14 cellular contexts compared by ENCODE assay signal in the genomic region with DNA sequence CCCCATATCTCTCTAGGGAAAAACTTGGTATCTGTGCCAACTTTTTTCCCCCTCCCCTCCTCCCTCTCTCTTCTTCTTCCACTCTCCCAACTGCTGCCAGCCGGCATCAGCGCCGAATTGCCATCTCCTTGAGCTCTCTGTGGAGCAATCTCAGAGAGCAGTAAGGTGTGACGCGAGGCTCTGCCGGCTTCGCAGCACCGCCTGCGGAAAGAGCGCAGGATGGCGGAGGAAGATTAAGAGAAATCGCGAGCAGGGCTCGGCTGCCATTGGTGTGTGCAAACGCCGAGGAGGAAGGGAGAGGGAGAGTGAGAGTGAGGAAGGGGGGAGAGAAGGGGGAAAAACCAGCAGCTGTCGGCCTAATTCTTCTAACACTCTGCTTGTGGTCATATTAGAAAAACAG. TPM values are rescaled to one million over a fixed set of nuclear protein-coding genes. Genes with fewer than 3 reads are reported as not detected.
A peak's percentile ranks its signal among the peaks of the same experiment; 100 is the strongest.
DNase-seq lines count a peak whose midpoint lies in the region; ATAC-seq, FAIRE-seq and TF ChIP-seq lines count a peak whose summit lies in the region.
"Had no signal": no experiment of that assay in that cellular context is flagged by ENCODE, and none has a peak within 500 bp of the region (broad histone marks: within the 10 kb centered on the region; RNA-seq: fewer than 3 reads in every experiment).

No MANE protein-coding gene starts in this region.

- DNase-seq in H9, result peak; percentile 79
- peak; percentile 17 for DNase-seq in NCI-H510A (lab: John Stamatoyannopoulos, UW)
- peak; percentile 62 for DNase-seq in putamen (ENCODE audit: low spot score)
- no peak for DNase-seq in urothelium cell line (ENCODE audit: low spot score)
- no peak for DNase-seq in stimulated activated CD4-positive, alpha-beta T cell treated with anti-CD3 and anti-CD28 coated beads, Interleukin-15, amount 100 ng/mL, for 24 hours
- DNase-seq in transverse colon, result no peak
- DNase-seq: activated naive CD8-positive, alpha-beta T cell treated with anti-CD3 and anti-CD28 coated beads, Interleukin-2, amount 50 U/mL, for 24 hours; effector memory CD8-positive, alpha-beta T cell; HFFc6; PC-9; spleen had no signal

- no peak for TF ChIP-seq CTCF in H9 (conservative IDR thresholded peaks at IDR 0.05)
- no peak for TF ChIP-seq CTCF in transverse colon (IDR thresholded peaks at IDR 0.05)

- no peaks in the 10 kb centered on the region for H3K79me2 ChIP-seq in H9 (ENCODE audit: insufficient read depth, low read length)

- TF ChIP-seq EP300 in transverse colon (IDR thresholded peaks at IDR 0.05; ENCODE audit: low read depth), result no peak

- H3K4me3 Mint-ChIP-seq in H9, result peak overlapping the region in 1 of 2 experiments; percentile 71; a peak in 2 of 5 replicates
- H3K4me3 Mint-ChIP-seq: activated naive CD8-positive, alpha-beta T cell treated with anti-CD3 and anti-CD28 coated beads, Interleukin-2, amount 50 U/mL, for 24 hours; effector memory CD8-positive, alpha-beta T cell; HFFc6 had no signal

- peaks cover 2% of the 10 kb centered on the region for H3K27me3 Mint-ChIP-seq in H9 (ENCODE audit: low read depth)
- H3K27me3 Mint-ChIP-seq: activated naive CD8-positive, alpha-beta T cell treated with anti-CD3 and anti-CD28 coated beads, Interleukin-2, amount 50 U/mL, for 24 hours; effector memory CD8-positive, alpha-beta T cell had no signal

- H4K8ac ChIP-seq in H9 (replicated peaks; ENCODE audit: insufficient read length, low read depth, low read length), result no peak overlapping the region

- no peak overlapping the region; the same call in 1 of the 2 replicates for H3K4ac ChIP-seq in H9 (ENCODE audit: low read depth, low read length)

- peak overlapping the region; percentile 54 for H3T11ph ChIP-seq in H9 (ENCODE audit: low read length)

- H3K4me1 ChIP-seq in H9 (ENCODE audit: insufficient read depth, low read length), result peaks cover 6% of the 10 kb centered on the region; the same call in 1 of the 2 replicates
- peaks cover 4% of the 10 kb centered on the region for H3K4me1 ChIP-seq in endocrine pancreas (ENCODE audit: control insufficient read depth, insufficient read depth, low read length)
- no peaks in the 10 kb centered on the region for H3K4me1 ChIP-seq in transverse colon
- H3K4me1 ChIP-seq: spleen had no signal

- no peak overlapping the region for H4K5ac ChIP-seq in H9 (ENCODE audit: insufficient read length, low read depth, low read length)

- peak overlapping the region; percentile 37 for H3K18ac ChIP-seq in H9 (ENCODE audit: insufficient read length, low read depth, low read length)

- in situ Hi-C loops in transverse colon (cut with MboI; ENCODE audit: low pct_ligation_motif_present in 1 of 4, low pct_unique_long_range_greater_than_20kb in 1 of 4, low sequenced_read_pairs in 3 of 4), result no loop called here

- no peak overlapping the region for H2AFZ ChIP-seq in H9 (ENCODE audit: low read length)
- H2AFZ ChIP-seq: PC-9 had no signal

- H2BK120ac ChIP-seq in H9 (ENCODE audit: low read depth, low read length, poor library complexity, severe bottlenecking), result peak overlapping the region; percentile 52

- no peak overlapping the region for H2BK15ac ChIP-seq in H9 (ENCODE audit: low read depth, low read length)

- no peak for ATAC-seq in GM19351 (IDR thresholded peaks at IDR 0.05; ENCODE audit: unreplicated experiment)
- ATAC-seq: activated naive CD8-positive, alpha-beta T cell treated with anti-CD3 and anti-CD28 coated beads, Interleukin-2, amount 50 U/mL, for 24 hours; effector memory CD8-positive, alpha-beta T cell had no signal

- H3K14ac ChIP-seq in H9 (ENCODE audit: insufficient read depth, low read length), result peak overlapping the region; percentile 27; the same call in 1 of the 2 replicates

- H4K20me1 ChIP-seq in H9 (ENCODE audit: control insufficient read depth, insufficient read depth, insufficient read length), result no peaks in the 10 kb centered on the region

- no CpG with 5 or more reads among the region's 17 CpGs for WGBS in H9 (ENCODE audit: extremely low coverage, insufficient read length, low lambda C conversion rate)
- WGBS in transverse colon (ENCODE audit: low coverage in 1 of 2), 2 donors, result 58% methylated on average over 17 of the region's 17 CpGs; no CpG with 5 or more reads in 1 of the 2 donors

- no peak for TF ChIP-seq POLR2A in transverse colon (IDR thresholded peaks at IDR 0.05)

- H3K9ac ChIP-seq in H9 (ENCODE audit: extremely low read depth, insufficient read length, low read length) (no peak overlapping the region), endocrine pancreas (ENCODE audit: control insufficient read depth, insufficient read depth, low read length) (peak overlapping the region; percentile 7)

- H3K27ac ChIP-seq in H9 (ENCODE audit: insufficient read length, low read depth, low read length) (no peak overlapping the region), transverse colon (no peak overlapping the region)
- H3K27ac ChIP-seq: PC-9, spleen had no signal

- H2BK5ac ChIP-seq in H9 (ENCODE audit: insufficient read length, low read length), result no peak overlapping the region

- H3K23ac ChIP-seq in H9 (ENCODE audit: insufficient read length, low read depth, low read length), result no peak overlapping the region

- intact Hi-C loops in transverse colon (cut with DNase I; ENCODE audit: low total_unique reads), result no loop called here

- no peaks in the 10 kb centered on the region for H3K36me3 ChIP-seq in endocrine pancreas (ENCODE audit: control insufficient read depth, insufficient read depth, low read length)
- peaks cover 0 to 9% (median 0%) of the 10 kb centered on the region in 4 donors for H3K36me3 ChIP-seq in transverse colon

- H3K79me1 ChIP-seq in H9 (ENCODE audit: insufficient read depth, low read depth, low read length, poor library complexity, severe bottlenecking), result no peaks in the 10 kb centered on the region

- peaks cover 14 to 25% of the 10 kb centered on the region in 2 experiments for H3K4me1 Mint-ChIP-seq in H9
- H3K4me1 Mint-ChIP-seq: activated naive CD8-positive, alpha-beta T cell treated with anti-CD3 and anti-CD28 coated beads, Interleukin-2, amount 50 U/mL, for 24 hours had no signal

- no peaks in the 10 kb centered on the region for H3K9me3 Mint-ChIP-seq in H9
- H3K9me3 Mint-ChIP-seq: activated naive CD8-positive, alpha-beta T cell treated with anti-CD3 and anti-CD28 coated beads, Interleukin-2, amount 50 U/mL, for 24 hours; effector memory CD8-positive, alpha-beta T cell; HFFc6 had no signal

- H3K36me3 Mint-ChIP-seq in H9 (ENCODE audit: insufficient read depth in 1 of 3, low read depth in 3 of 3), result peaks cover 0 to 11% (median 2%) of the 10 kb centered on the region in 3 experiments; a peak in 3 of 7 replicates

- H3K4me2 ChIP-seq in H9 (ENCODE audit: insufficient read depth, insufficient read length, low read length), result peak overlapping the region; percentile 25
- H3K4me2 ChIP-seq: PC-9 had no signal

- H2AK5ac ChIP-seq in H9 (ENCODE audit: insufficient read length, low read length), result no peak overlapping the region

- no peaks in the 10 kb centered on the region for H3K23me2 ChIP-seq in H9 (ENCODE audit: insufficient read length, low read depth, low read length, poor library complexity, severe bottlenecking)

- no peak for FAIRE-seq in urothelium cell line (lab: Jason Lieb, UNC)

- H3K4me3 ChIP-seq in endocrine pancreas (ENCODE audit: control insufficient read depth, insufficient read depth, low read length) (no peak overlapping the region), transverse colon (no peak overlapping the region)
- H3K4me3 ChIP-seq: PC-9, spleen had no signal

- no peaks in the 10 kb centered on the region for H3K9me3 ChIP-seq in H9 (ENCODE audit: control insufficient read depth, low read depth, low read length)
- H3K9me3 ChIP-seq in endocrine pancreas (ENCODE audit: control insufficient read depth, low read length), result no peaks in the 10 kb centered on the region
- no peaks in the 10 kb centered on the region for H3K9me3 ChIP-seq in transverse colon
- H3K9me3 ChIP-seq: spleen had no signal

- H3K27ac Mint-ChIP-seq in H9, result peak overlapping the region in 2 of 3 experiments; percentile 66 to 98; a peak in 4 of 7 replicates
- H3K27ac Mint-ChIP-seq: activated naive CD8-positive, alpha-beta T cell treated with anti-CD3 and anti-CD28 coated beads, Interleukin-2, amount 50 U/mL, for 24 hours; effector memory CD8-positive, alpha-beta T cell had no signal

- peak overlapping the region; percentile 16 for H2BK12ac ChIP-seq in H9 (ENCODE audit: insufficient read length, low read depth, low read length)

- no peak overlapping the region for H3K56ac ChIP-seq in H9 (ENCODE audit: insufficient read length, low read depth, low read length)

- H2BK20ac ChIP-seq in H9 (ENCODE audit: low read depth, low read length, poor library complexity, severe bottlenecking), result peak overlapping the region; percentile 99

- H3K27me3 ChIP-seq in H9 (ENCODE audit: insufficient read depth, low read length), result no peaks in the 10 kb centered on the region
- no peaks in the 10 kb centered on the region for H3K27me3 ChIP-seq in endocrine pancreas (ENCODE audit: control insufficient read depth, insufficient read depth, low read length)
- H3K27me3 ChIP-seq in transverse colon, result no peaks in the 10 kb centered on the region
- H3K27me3 ChIP-seq: spleen had no signal

- H4K91ac ChIP-seq in H9 (ENCODE audit: insufficient read length, low read depth, low read length), result no peak overlapping the region

RNA-seq across cellular contexts. Expression of a gene that starts 44.2 kb away (rescaled TPM):
- not detected in 2 replicates for total RNA-seq in H9 (2021)
- not detected for total RNA-seq in transverse colon
- total RNA-seq: HFFc6; PC-9; spleen; T-helper 2 cell treated with Interferon-gamma antibody and Interleukin-4, amounts not matched to agents 100 ng/mL and 5 ng/mL, for 36 hours had no signal

Comparison
In these comparisons a context has a peak if more than half of its experiments do, and no peak if none do; other contexts are left out.
1. DNase-seq: peak in H9 (single experiment), NCI-H510A (single experiment) and putamen (single experiment); none in urothelium cell line (single experiment), stimulated activated CD4-positive, alpha-beta T cell treated with anti-CD3 and anti-CD28 coated beads, Interleukin-15, amount 100 ng/mL, for 24 hours (single experiment) and transverse colon (single experiment).